ENCODE assay signal across 17 cellular contexts in the genomic region with DNA sequence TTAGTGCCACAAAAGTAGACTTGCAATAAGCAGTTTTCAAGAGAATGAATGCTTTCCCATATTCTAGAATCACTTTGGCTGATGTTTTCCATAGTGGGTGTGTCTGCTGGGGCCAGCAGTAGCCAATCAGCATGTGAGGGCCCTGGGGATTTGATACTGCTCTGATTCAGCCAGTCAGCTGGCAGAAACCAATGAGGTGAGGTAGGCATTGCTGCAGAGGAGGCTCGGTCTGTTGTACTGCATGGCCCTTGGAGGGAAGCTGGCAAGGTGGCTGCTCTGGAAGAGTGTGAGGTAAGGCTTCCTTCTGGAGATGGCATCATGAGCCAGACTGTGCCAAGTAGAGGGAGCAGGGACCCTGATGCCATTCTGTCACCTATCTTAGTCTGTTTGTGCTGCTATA. TPM values are rescaled to one million over a fixed set of nuclear protein-coding genes. Genes with fewer than 3 reads are reported as not detected.
DNase-seq lines count a peak whose midpoint lies in the region; ATAC-seq and TF ChIP-seq lines count a peak whose summit lies in the region.
"Had no signal": no experiment of that assay in that cellular context is flagged by ENCODE, and none has a peak within 500 bp of the region (broad histone marks: within the 10 kb centered on the region; RNA-seq: fewer than 3 reads in every experiment).

No MANE protein-coding gene starts in this region.

- DNase-seq in ELF-1 (ENCODE audit: low read depth, low spot score) (peak; percentile 20), RPMI7951 (ENCODE audit: low read depth) (peak; percentile 25), fibroblast of peridontal ligament (ENCODE audit: extremely low read depth) (peak; percentile 40), head of caudate nucleus (no peak), mucosa of gallbladder (ENCODE audit: low spot score) (no peak)
- DNase-seq in activated CD8-positive, alpha-beta memory T cell treated with anti-CD3 and anti-CD28 coated beads for 24 hours = no peak
- DNase-seq: activated naive CD8-positive, alpha-beta T cell treated with anti-CD3 and anti-CD28 coated beads, Interleukin-2, amount 10 ng/mL, durations not matched to agents 7 days and 5 days; activated T-cell treated with anti-CD3 and anti-CD28 coated beads for 4 hours; AML-193; left colon; NCI-H1417; NCI-H446 treated with DMSO at 0.1 percent for 48 hours; pancreas; SIG-M5; thyroid gland had no signal

- no peak for TF ChIP-seq CTCF in 22Rv1 (IDR thresholded peaks at IDR 0.05)

- 0 out of 2 replicates have a peak overlapping the region, but pooled peaks have one; percentile 14 for H3K27ac ChIP-seq in 22Rv1
- H3K27ac ChIP-seq: pancreas, thyroid gland had no signal

- intact Hi-C loops in head of caudate nucleus (cut with DNase I) = no loop called here

- no peak for ATAC-seq in GM19467 (IDR thresholded peaks at IDR 0.05; ENCODE audit: unreplicated experiment)
- ATAC-seq: left colon, pancreas had no signal

RNA-seq across cellular contexts. Expression of gene TMEM87B, which starts 22.7 kb away (rescaled TPM):
- total RNA-seq in RPMI7951 (2014; rRNA removed; shearing (Covaris generic)) = 44.3 and 53.6 TPM in 2 replicates
- 36.3 TPM for total RNA-seq in mucosa of gallbladder

Comparison
In these comparisons a context has a peak if more than half of its experiments do, and no peak if none do; other contexts are left out.
1. DNase-seq: peak in ELF-1 (single experiment), RPMI7951 (single experiment) and fibroblast of peridontal ligament (single experiment); none in activated CD8-positive, alpha-beta memory T cell treated with anti-CD3 and anti-CD28 coated beads for 24 hours (single experiment), head of caudate nucleus (0 of 42) and mucosa of gallbladder (single experiment).